In genomic region chr4:80535551-80535950, GRCh38 we compare ENCODE assay signal across 1 cellular context.
TF ChIP-seq lines count a peak whose summit lies in the region.

No MANE protein-coding gene starts in this region.

TF ChIP-seq in SK-N-SH, 30 proteins besides CTCF, POLR2A, EP300 and RAD21 (continued from another document):
- TF ChIP-seq REST (IDR thresholded peaks at IDR 0.05; ENCODE audit: low read depth, low read length) (no peak), TCF12 (IDR thresholded peaks at IDR 0.05) (no peak), EZH2phosphoT487 (IDR thresholded peaks at IDR 0.05; ENCODE audit: borderline replicate concordance, low read depth) (no peak)
